In genomic region chr4:102478186-102478585, GRCh38 we compare ENCODE assay signal across 1 cellular context.
TF ChIP-seq lines count a peak whose summit lies in the region.

No MANE protein-coding gene starts in this region.

TF ChIP-seq in K562, 482 proteins besides CTCF, POLR2A, EP300 and RAD21 (continued from another document and continues in another):
- TF ChIP-seq TRIM25 (IDR thresholded peaks at IDR 0.05; ENCODE audit: borderline replicate concordance) (no peak), NFE2 (IDR thresholded peaks at IDR 0.05; ENCODE audit: low read depth) (no peak), CREB3 (tag; conservative IDR thresholded peaks at IDR 0.05; ENCODE audit: low read depth) (no peak), CREB3L1 (IDR thresholded peaks at IDR 0.05; ENCODE audit: borderline replicate concordance, low read depth) (no peak), RERE (CRISPR knock-in tag; IDR thresholded peaks at IDR 0.05; ENCODE audit: borderline replicate concordance) (no peak), HMG20B (CRISPR knock-in tag; IDR thresholded peaks at IDR 0.05) (no peak), THRA (IDR thresholded peaks at IDR 0.05) (no peak), ZNF57 (CRISPR knock-in tag; IDR thresholded peaks at IDR 0.05) (no peak), SREBF2 (CRISPR knock-in tag; IDR thresholded peaks at IDR 0.05) (no peak), PTBP1 (IDR thresholded peaks at IDR 0.05; ENCODE audit: low read depth, low read length) (no peak), ELF1 (tag; IDR thresholded peaks at IDR 0.05) (no peak), L3MBTL2 (IDR thresholded peaks at IDR 0.05) (0 out of 2 replicates have a peak, but pooled peaks have one; percentile 13), FOXA3 (CRISPR knock-in tag; conservative IDR thresholded peaks at IDR 0.05 in 1 of 2, IDR thresholded peaks at IDR 0.05 in 1 of 2) (peak in 1 of 2 experiments; percentile 77; a peak in 2 of 4 replicates), RBFOX2 (IDR thresholded peaks at IDR 0.05; ENCODE audit: low read depth, low read length) (0 out of 2 replicates have a peak, but pooled peaks have one; percentile 23), BRD9 (IDR thresholded peaks at IDR 0.05; ENCODE audit: low read depth, partially characterized antibody) (no peak), ZFP36 (IDR thresholded peaks at IDR 0.05; ENCODE audit: low read depth, low read length, partially characterized antibody) (no peak), CBFB (CRISPR knock-in tag; IDR thresholded peaks at IDR 0.05) (no peak), THRB (CRISPR knock-in tag; conservative IDR thresholded peaks at IDR 0.05) (no peak), ZNF609 (CRISPR knock-in tag; IDR thresholded peaks at IDR 0.05; ENCODE audit: borderline replicate concordance) (no peak), NCOA2 (IDR thresholded peaks at IDR 0.05; ENCODE audit: partially characterized antibody in 2 of 2) (no peak), HMG20A (CRISPR knock-in tag; conservative IDR thresholded peaks at IDR 0.05) (no peak), KAT7 (CRISPR knock-in tag; IDR thresholded peaks at IDR 0.05; ENCODE audit: borderline replicate concordance) (no peak), DEAF1 (CRISPR knock-in tag; IDR thresholded peaks at IDR 0.05) (no peak), IFI16 (CRISPR knock-in tag; IDR thresholded peaks at IDR 0.05) (no peak), NR2C2 (CRISPR knock-in tag; IDR thresholded peaks at IDR 0.05) (no peak), NR2C2 (tag; IDR thresholded peaks at IDR 0.05) (no peak), FOXP4 (CRISPR knock-in tag; IDR thresholded peaks at IDR 0.05; ENCODE audit: borderline replicate concordance) (no peak), FOXK2 (conservative IDR thresholded peaks at IDR 0.05 in 1 of 2, IDR thresholded peaks at IDR 0.05 in 1 of 2; ENCODE audit: low read depth in 2 of 2) (peak in 1 of 2 experiments; percentile 45; a peak in 2 of 4 replicates), CSDE1 (IDR thresholded peaks at IDR 0.05) (no peak), TEAD2 (tag; IDR thresholded peaks at IDR 0.05) (no peak), ZNF239 (CRISPR knock-in tag; IDR thresholded peaks at IDR 0.05) (no peak), CLOCK (CRISPR knock-in tag; IDR thresholded peaks at IDR 0.05; ENCODE audit: borderline replicate concordance) (no peak), ZNF695 (CRISPR knock-in tag; IDR thresholded peaks at IDR 0.05) (no peak)
